ENCODE assay signal across 8 cellular contexts in the genomic region with DNA sequence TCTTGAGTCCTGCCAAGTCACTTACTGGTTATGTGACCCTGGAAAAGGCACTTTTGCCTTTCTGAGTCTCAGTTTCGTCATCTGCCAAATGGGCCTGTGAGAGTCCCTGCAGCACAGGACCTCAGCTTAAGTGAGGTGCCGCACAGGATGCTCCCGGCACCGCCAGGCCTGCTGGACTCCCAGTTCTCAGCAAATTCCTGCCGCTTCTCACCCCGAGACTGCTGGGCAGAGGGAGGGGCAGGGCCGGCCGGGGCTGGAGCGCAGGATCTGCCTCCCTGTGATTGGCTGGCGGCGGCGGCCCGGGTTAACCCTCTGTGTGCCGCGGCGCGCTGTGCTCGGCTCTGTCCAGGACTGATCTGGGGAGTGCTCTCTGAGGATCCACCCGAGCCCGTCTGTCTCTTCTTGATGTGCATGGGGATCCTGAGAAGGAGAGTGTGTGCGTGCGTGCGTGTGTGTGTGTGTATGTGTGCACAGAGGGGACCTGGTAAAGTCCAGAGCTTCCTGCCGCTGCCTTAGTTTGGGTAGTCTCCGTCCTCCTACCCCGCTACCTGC. TPM values are rescaled to one million over a fixed set of nuclear protein-coding genes. Genes with fewer than 3 reads are reported as not detected.
A peak's percentile ranks its signal among the peaks of the same experiment; 100 is the strongest.
DNase-seq lines count a peak whose midpoint lies in the region; ATAC-seq and TF ChIP-seq lines count a peak whose summit lies in the region.

No MANE protein-coding gene starts in this region.

- H3K36me3 Mint-ChIP-seq in activated naive CD4-positive, alpha-beta T cell treated with anti-CD3 and anti-CD28 coated beads, Interleukin-2, amount 50 U/mL, for 24 hours, result peaks cover 8% of the 10 kb centered on the region

- TF ChIP-seq POLR2A in NB4 (IDR thresholded peaks at IDR 0.05; ENCODE audit: extremely low read depth, insufficient read length) (no peak), GM18505 (IDR thresholded peaks at IDR 0.05; ENCODE audit: borderline replicate concordance, extremely low read depth, insufficient read depth, insufficient read length) (no peak)

- CTCF ChIA-PET in AG04450 (lab: Charles Lee), result interaction anchor here (0.6 to 4.0 kb wide), 21 partner anchors 8 to 119 kb away, joined by 3 to 143 read pairs (median 5); partner anchors contain the start of genes PSMD9 and RHOF

- DNase-seq in AG04450 (ENCODE audit: low read depth, low spot score), result no peak
- DNase-seq in GM13976 (ENCODE audit: low spot score), result peak; percentile 72
- DNase-seq in NB4 (ENCODE audit: low read depth), result no peak
- DNase-seq in head of caudate nucleus, result peak in 30 of 42 donors; percentile 36 to 77 (median 62)
- peak; percentile 52 for DNase-seq in occipital lobe (lab: John Stamatoyannopoulos, UW)
- DNase-seq in GOT3 (lab: John Stamatoyannopoulos, UW), result no peak

- no peaks in the 10 kb centered on the region for H3K27me3 Mint-ChIP-seq in activated naive CD4-positive, alpha-beta T cell treated with anti-CD3 and anti-CD28 coated beads, Interleukin-2, amount 50 U/mL, for 24 hours

- no peak overlapping the region for H3K27ac ChIP-seq in AG04450 (ENCODE audit: low read depth, low read length)

- H3K4me1 Mint-ChIP-seq in activated naive CD4-positive, alpha-beta T cell treated with anti-CD3 and anti-CD28 coated beads, Interleukin-2, amount 50 U/mL, for 24 hours, result peaks cover 50% of the 10 kb centered on the region

- H3K9me3 ChIP-seq in AG04450 (ENCODE audit: control insufficient read depth, insufficient read depth, low read length), result no peaks in the 10 kb centered on the region; the same call in 1 of the 2 replicates

- no peak for ATAC-seq in GM18505 (IDR thresholded peaks at IDR 0.05; ENCODE audit: unreplicated experiment)

- H3K4me3 ChIP-seq in AG04450 (ENCODE audit: low read depth, low read length) (peak overlapping the region; percentile 77), NB4 (ENCODE audit: low read depth, low read length) (peak overlapping the region; percentile 62)

- no peak overlapping the region for H3K27ac Mint-ChIP-seq in activated naive CD4-positive, alpha-beta T cell treated with anti-CD3 and anti-CD28 coated beads, Interleukin-2, amount 50 U/mL, for 24 hours

- no peaks in the 10 kb centered on the region for H3K9me3 Mint-ChIP-seq in activated naive CD4-positive, alpha-beta T cell treated with anti-CD3 and anti-CD28 coated beads, Interleukin-2, amount 50 U/mL, for 24 hours

- peak overlapping the region; percentile 85 for H3K4me3 Mint-ChIP-seq in activated naive CD4-positive, alpha-beta T cell treated with anti-CD3 and anti-CD28 coated beads, Interleukin-2, amount 50 U/mL, for 24 hours

- no peaks in the 10 kb centered on the region for H3K27me3 ChIP-seq in AG04450 (ENCODE audit: control insufficient read depth, insufficient read depth, low read length)

- no peak for TF ChIP-seq CTCF in AG04450 (IDR thresholded peaks at IDR 0.05; ENCODE audit: low read depth, low read length)
- TF ChIP-seq CTCF in GM13976 (IDR thresholded peaks at IDR 0.05; ENCODE audit: borderline replicate concordance, control extremely low read depth, extremely low read depth, insufficient read depth, missing control alignments), result no peak
- TF ChIP-seq CTCF in NB4 (IDR thresholded peaks at IDR 0.05; ENCODE audit: low read depth, low read length), result no peak

- intact Hi-C loops in head of caudate nucleus (cut with DNase I), result loop anchor here (5.0 kb wide), 1 partner anchor 75 kb away; the partner anchor contains the start of gene PSMD9

- in situ Hi-C loops in GM13976 (cut with MboI; ENCODE audit: low sequenced_read_pairs, unreplicated experiment), result no loop called here

- POLR2A ChIA-PET in AG04450 (lab: Yijun Ruan, JAX), result interaction anchor here (0.7 to 2.6 kb wide), 5 partner anchors 12 to 76 kb away, joined by 3 to 58 read pairs (median 10); partner anchors contain the start of genes PSMD9 and RHOF

RNA-seq across cellular contexts. Expression of gene SETD1B, which starts 8.6 kb away (rescaled TPM):
- polyA plus RNA-seq in AG04450 (2011; rRNA removed), result 1.1 and 1.6 TPM in 2 replicates
- polyA minus RNA-seq in AG04450 (2011; rRNA and poly(A)+ RNA removed), result 3.4 and 3.5 TPM in 2 replicates
- 2.3 TPM for total RNA-seq in occipital lobe

RNA-seq across cellular contexts. Expression of gene RHOF, which starts 18.9 kb away (rescaled TPM):
- polyA plus RNA-seq in AG04450 (2011; rRNA removed), result 5.3 TPM in 2 replicates
- 10.3 and 14.6 TPM in 2 replicates for polyA minus RNA-seq in AG04450 (2011; rRNA and poly(A)+ RNA removed)
- total RNA-seq in occipital lobe, result 14.5 TPM

RNA-seq across cellular contexts. Expression of gene HPD, which starts 46.3 kb away (rescaled TPM):
- 0.05 TPM in 1 of 2 replicates, not detected in the other for polyA plus RNA-seq in AG04450 (2011; rRNA removed)
- not detected in 2 replicates for polyA minus RNA-seq in AG04450 (2011; rRNA and poly(A)+ RNA removed)
- total RNA-seq in occipital lobe, result not detected

Comparison
In these comparisons a context has a peak if more than half of its experiments do, and no peak if none do; other contexts are left out.
1. DNase-seq: peak in GM13976 (single experiment), head of caudate nucleus (30 of 42) and occipital lobe (single experiment); none in AG04450 (single experiment), NB4 (single experiment) and GOT3 (single experiment).